Comparison of ENCODE assay signal across 1 cellular context in the genomic region with DNA sequence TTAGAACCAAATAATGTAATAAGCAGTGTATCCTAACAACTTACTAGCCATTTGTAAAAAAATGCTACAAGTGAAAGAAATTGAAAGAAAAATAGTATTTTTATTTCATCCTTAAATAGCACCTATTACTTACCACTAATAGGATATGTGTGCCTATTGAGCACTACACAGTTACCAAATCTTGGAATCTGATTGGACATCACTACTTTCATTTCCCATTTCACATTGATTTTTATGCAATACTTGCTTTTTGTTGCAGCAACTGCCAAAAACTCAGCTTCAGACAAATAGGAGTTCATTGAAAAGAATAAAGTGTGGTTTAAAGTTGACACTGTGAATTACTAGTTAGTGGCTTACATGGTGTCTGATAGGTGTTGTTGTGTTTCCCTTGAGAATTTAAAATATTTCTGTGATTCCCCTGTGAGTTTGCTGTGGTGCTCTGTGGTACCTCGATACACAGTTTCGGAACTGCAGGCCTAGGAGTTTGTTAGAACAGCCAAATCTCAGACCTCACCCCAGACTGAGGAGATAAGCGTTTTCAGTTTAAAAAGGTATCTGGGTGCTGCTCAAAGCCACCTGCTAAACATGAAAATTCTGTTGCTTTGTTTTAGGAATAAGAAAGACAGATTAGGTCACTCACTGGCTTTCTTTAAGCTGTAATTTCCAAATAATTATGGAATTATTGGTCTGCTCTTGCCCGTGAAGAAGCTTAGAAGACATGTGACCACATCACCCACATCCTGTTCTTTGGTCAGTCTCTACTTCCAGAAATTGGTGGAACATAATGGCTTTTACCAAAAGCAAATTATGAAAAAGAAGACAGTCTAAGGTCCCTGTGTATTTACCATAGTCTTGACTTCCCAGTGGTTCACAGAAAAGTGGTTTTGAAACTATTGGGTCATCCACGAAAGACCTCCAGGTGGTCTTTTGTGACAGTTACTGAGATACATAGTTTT.
TF ChIP-seq lines count a peak whose summit lies in the region.

No MANE protein-coding gene starts in this region.

TF ChIP-seq in SK-N-SH treated with all-trans-retinoic acid at 6 μM for 48 hours, 23 proteins besides CTCF, POLR2A, EP300 and RAD21 (continued from another document):
- TF ChIP-seq, protein P1, sequence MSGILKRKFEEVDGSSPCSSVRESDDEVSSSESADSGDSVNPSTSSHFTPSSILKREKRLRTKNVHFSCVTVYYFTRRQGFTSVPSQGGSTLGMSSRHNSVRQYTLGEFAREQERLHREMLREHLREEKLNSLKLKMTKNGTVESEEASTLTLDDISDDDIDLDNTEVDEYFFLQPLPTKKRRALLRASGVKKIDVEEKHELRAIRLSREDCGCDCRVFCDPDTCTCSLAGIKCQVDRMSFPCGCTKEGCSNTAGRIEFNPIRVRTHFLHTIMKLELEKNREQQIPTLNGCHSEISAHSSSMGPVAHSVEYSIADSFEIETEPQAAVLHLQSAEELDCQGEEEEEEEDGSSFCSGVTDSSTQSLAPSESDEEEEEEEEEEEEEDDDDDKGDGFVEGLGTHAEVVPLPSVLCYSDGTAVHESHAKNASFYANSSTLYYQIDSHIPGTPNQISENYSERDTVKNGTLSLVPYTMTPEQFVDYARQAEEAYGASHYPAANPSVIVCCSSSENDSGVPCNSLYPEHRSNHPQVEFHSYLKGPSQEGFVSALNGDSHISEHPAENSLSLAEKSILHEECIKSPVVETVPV (CRISPR knock-in tag; IDR thresholded peaks at IDR 0.05), result no peak
- no peak for TF ChIP-seq PPARA (CRISPR knock-in tag; IDR thresholded peaks at IDR 0.05; ENCODE audit: borderline replicate concordance)
